ENCODE assay signal across 21 cellular contexts in genomic region chr17:3957735-3958134, GRCh38. TPM values are rescaled to one million over a fixed set of nuclear protein-coding genes. Genes with fewer than 3 reads are reported as not detected.
DNase-seq lines count a peak whose midpoint lies in the region; ATAC-seq, FAIRE-seq and TF ChIP-seq lines count a peak whose summit lies in the region.
"Had no signal": no experiment of that assay in that cellular context is flagged by ENCODE, and none has a peak within 500 bp of the region (broad histone marks: within the 10 kb centered on the region; RNA-seq: fewer than 3 reads in every experiment).

No MANE protein-coding gene starts in this region.

- no peak overlapping the region for H3K4me2 ChIP-seq in H1 (ENCODE audit: insufficient read depth in 1 of 2, low read depth in 2 of 2, low read length in 2 of 2)

- H4K8ac ChIP-seq in H1 (ENCODE audit: extremely low read depth, insufficient read depth, low read length) = 0 out of 2 replicates have a peak overlapping the region, but pooled peaks have one; percentile 73

- TF ChIP-seq RAD21 in H1 (IDR thresholded peaks at IDR 0.05 in 1 of 2, conservative IDR thresholded peaks at IDR 0.05 in 1 of 2; ENCODE audit: low read depth in 2 of 2, low read length in 2 of 2) = no peak

- H2BK15ac ChIP-seq in H1 (ENCODE audit: low read length) = no peak overlapping the region

- ATAC-seq in natural killer cell = no peak
- ATAC-seq in natural killer cell treated with Interleukin-12 subunit alpha and Interleukin-12 subunit beta and Interleukin-15 and Interleukin-18, amount 100 ng/mL, for 72 hours = no peak
- no peak for ATAC-seq in T-helper 17 cell
- ATAC-seq in HG02938 (IDR thresholded peaks at IDR 0.05; ENCODE audit: unreplicated experiment) = no peak
- ATAC-seq: HCT116, heart left ventricle, pancreas, PC-3, right lobe of liver had no signal

- H3K56ac ChIP-seq in H1 (replicated peaks; ENCODE audit: insufficient read length, low read depth, low read length) = no peak overlapping the region

- H3K27ac Mint-ChIP-seq in natural killer cell (peak overlapping the region; percentile 60 to 81), T-helper 17 cell (peak overlapping the region; percentile 74)
- peak overlapping the region in 1 of 2 donors; percentile 83 for H3K27ac Mint-ChIP-seq in natural killer cell treated with Interleukin-12 subunit alpha and Interleukin-12 subunit beta and Interleukin-15 and Interleukin-18, amount 100 ng/mL, for 72 hours

- H2BK12ac ChIP-seq in H1 (ENCODE audit: low read depth, low read length) = 0 out of 2 replicates have a peak overlapping the region, but pooled peaks have one; percentile 95

- no peak overlapping the region for H4K5ac ChIP-seq in H1 (ENCODE audit: insufficient read length, low read depth, low read length)

- no peak overlapping the region for H3K14ac ChIP-seq in H1 (ENCODE audit: insufficient read length)

- H2BK120ac ChIP-seq in H1 (replicated peaks; ENCODE audit: low read depth, low read length) = no peak overlapping the region

- H2AFZ ChIP-seq in H1 (ENCODE audit: low read length) = no peak overlapping the region

- H3K4ac ChIP-seq in H1 (replicated peaks; ENCODE audit: insufficient read length, low read depth, low read length) = no peak overlapping the region

- no peak for TF ChIP-seq POLR2A in H1 (IDR thresholded peaks at IDR 0.05; ENCODE audit: control extremely low read depth in 1 of 2, low read depth in 2 of 2, low read length in 2 of 2)

- H3K27ac ChIP-seq in H1 (ENCODE audit: low read depth, low read length) = no peak overlapping the region
- H3K27ac ChIP-seq: cardiac muscle cell, heart left ventricle, pancreas, right lobe of liver, SJSA1 had no signal

- H3K79me1 ChIP-seq in H1 (ENCODE audit: low read depth, low read length) = no peaks in the 10 kb centered on the region; the same call in none of the 2 replicates

- H3K4me3 ChIP-seq in H1 (ENCODE audit: extremely low read depth in 1 of 4, insufficient read depth in 2 of 4, low read depth in 3 of 4, low read length in 4 of 4) = no peak overlapping the region
- H3K4me3 ChIP-seq: cardiac muscle cell, heart left ventricle, pancreas, right lobe of liver, SJSA1 had no signal

- no peak overlapping the region for H4K91ac ChIP-seq in H1 (replicated peaks; ENCODE audit: insufficient read length, low read length)

- no peak for FAIRE-seq in H1 (lab: Jason Lieb, UNC)
- FAIRE-seq: pancreas had no signal

- H3K4me1 Mint-ChIP-seq in natural killer cell = peaks cover 48 to 70% of the 10 kb centered on the region in 2 donors
- H3K4me1 Mint-ChIP-seq in natural killer cell treated with Interleukin-12 subunit alpha and Interleukin-12 subunit beta and Interleukin-15 and Interleukin-18, amount 100 ng/mL, for 72 hours (ENCODE audit: low read depth in 2 of 2) = peaks cover 46 to 48% of the 10 kb centered on the region in 2 donors
- peaks cover 48% of the 10 kb centered on the region for H3K4me1 Mint-ChIP-seq in T-helper 17 cell

- H3K27me3 Mint-ChIP-seq in natural killer cell (ENCODE audit: low read depth in 2 of 2) (no peaks in the 10 kb centered on the region), T-helper 17 cell (no peaks in the 10 kb centered on the region)
- H3K27me3 Mint-ChIP-seq in natural killer cell treated with Interleukin-12 subunit alpha and Interleukin-12 subunit beta and Interleukin-15 and Interleukin-18, amount 100 ng/mL, for 72 hours = no peaks in the 10 kb centered on the region

- H2BK20ac ChIP-seq in H1 (ENCODE audit: low read length) = peak overlapping the region; percentile 61; the same call in 1 of the 2 replicates

- no peaks in the 10 kb centered on the region for H3K36me3 ChIP-seq in H1 (ENCODE audit: control insufficient read depth in 2 of 4, insufficient read depth in 4 of 4, low read length in 3 of 4)
- H3K36me3 ChIP-seq: cardiac muscle cell, heart left ventricle, pancreas, right lobe of liver, SJSA1 had no signal

- no peaks in the 10 kb centered on the region for H3K9me3 ChIP-seq in T-helper 17 cell (ENCODE audit: control insufficient read depth, low read length, poor library complexity, severe bottlenecking)
- no peaks in the 10 kb centered on the region for H3K9me3 ChIP-seq in H1 (ENCODE audit: insufficient read depth in 2 of 2, low read depth in 1 of 2, low read length in 1 of 2)
- H3K9me3 ChIP-seq: heart left ventricle, pancreas, right lobe of liver, SJSA1 had no signal

- no peaks in the 10 kb centered on the region for H3K23me2 ChIP-seq in H1 (ENCODE audit: low read depth, low read length)

- no peak for DNase-seq in natural killer cell
- no peak for DNase-seq in natural killer cell treated with Interleukin-12 subunit alpha and Interleukin-12 subunit beta and Interleukin-15 and Interleukin-18, amount 100 ng/mL, for 72 hours (ENCODE audit: low spot score)
- DNase-seq in T-helper 17 cell = no peak
- DNase-seq in H1 (ENCODE audit: low read depth in 1 of 2, low spot score in 2 of 2) = no peak
- DNase-seq in nucleus accumbens (lab: John Stamatoyannopoulos, UW) = no peak
- no peak for DNase-seq in stimulated activated CD4-positive, alpha-beta T cell treated with anti-CD3 and anti-CD28 coated beads, Interleukin-12 subunit alpha, Interleukin-12 subunit beta, amount 100 ng/mL, for 4 hours
- no peak for DNase-seq in cortex of kidney (lab: John Stamatoyannopoulos, UW)
- DNase-seq: activated CD4-positive, alpha-beta T cell treated with anti-CD3 and anti-CD28 coated beads for 1 hour; activated CD8-positive, alpha-beta memory T cell treated with anti-CD3 and anti-CD28 coated beads, Interleukin-2, amount 50 U/mL, for 4 hours; COR-L47; heart left ventricle; NCI-H526; pancreas; PC-3; right lobe of liver; T-helper 9 cell had no signal

- TF ChIP-seq CTCF in natural killer cell (IDR thresholded peaks at IDR 0.05) = no peak
- TF ChIP-seq CTCF in H1 (IDR thresholded peaks at IDR 0.05; ENCODE audit: control extremely low read depth in 1 of 3, insufficient read depth in 1 of 3, low read depth in 1 of 3, low read length in 3 of 3) = no peak

- H3K79me2 ChIP-seq in H1 (ENCODE audit: control insufficient read depth in 1 of 2, insufficient read depth in 2 of 2, low read length in 2 of 2) = no peaks in the 10 kb centered on the region

- WGBS in H1 (ENCODE audit: extremely low coverage in 1 of 2, insufficient coverage in 1 of 2, insufficient read length in 1 of 2, insufficient replicate concordance in 2 of 2, low coverage in 1 of 2, low lambda C conversion rate in 2 of 2, missing lambda C conversion rate in 1 of 2), 2 experiments = 92% methylated on average over 9 of the region's 9 CpGs; no CpG with 5 or more reads in 1 of the 2 experiments

- peaks cover 0 to 7% of the 10 kb centered on the region in 2 experiments for H4K20me1 ChIP-seq in H1 (replicated peaks in 1 of 2; ENCODE audit: control insufficient read depth in 1 of 2, insufficient read depth in 2 of 2, low read length in 2 of 2)

- H3K36me3 Mint-ChIP-seq in natural killer cell = no peaks in the 10 kb centered on the region
- no peaks in the 10 kb centered on the region for H3K36me3 Mint-ChIP-seq in natural killer cell treated with Interleukin-12 subunit alpha and Interleukin-12 subunit beta and Interleukin-15 and Interleukin-18, amount 100 ng/mL, for 72 hours
- no peaks in the 10 kb centered on the region for H3K36me3 Mint-ChIP-seq in T-helper 17 cell (ENCODE audit: low read depth)

- POLR2A ChIA-PET in H1 (lab: Charles Lee; ENCODE audit: partially characterized antibody) = interaction anchor here (0.7 kb wide), 1 partner anchor 116 kb away, joined by 3 read pairs; no protein-coding TSS in a partner anchor

- H2BK5ac ChIP-seq in H1 (ENCODE audit: low read depth, low read length) = no peak overlapping the region

- no peak overlapping the region for H3K18ac ChIP-seq in H1 (ENCODE audit: extremely low read depth, low read length)

- H3K4me3 Mint-ChIP-seq in natural killer cell (no peak overlapping the region), T-helper 17 cell (no peak overlapping the region)
- H3K4me3 Mint-ChIP-seq in natural killer cell treated with Interleukin-12 subunit alpha and Interleukin-12 subunit beta and Interleukin-15 and Interleukin-18, amount 100 ng/mL, for 72 hours = no peak overlapping the region

- no peak overlapping the region for H3K9ac ChIP-seq in H1 (replicated peaks in 1 of 4; ENCODE audit: extremely low read depth in 1 of 4, low read depth in 3 of 4, low read length in 3 of 4)

- H3K23ac ChIP-seq in H1 (ENCODE audit: insufficient read length) = no peak overlapping the region

- H3K27me3 ChIP-seq in H1 (replicated peaks in 1 of 4; ENCODE audit: control insufficient read depth in 3 of 4, extremely low read depth in 1 of 4, insufficient read depth in 3 of 4, low read length in 3 of 4) = peaks cover 0 to 5% (median 2%) of the 10 kb centered on the region in 4 experiments; a peak in 4 of 7 replicates
- H3K27me3 ChIP-seq: pancreas, right lobe of liver, SJSA1 had no signal

- H3K4me1 ChIP-seq in H1 (replicated peaks in 1 of 4; ENCODE audit: control insufficient read depth in 3 of 4, insufficient read depth in 4 of 4, low read length in 3 of 4) = peaks cover 0 to 45% (median 22%) of the 10 kb centered on the region in 4 experiments; a peak in 6 of 7 replicates
- H3K4me1 ChIP-seq: right lobe of liver had no signal

- no peaks in the 10 kb centered on the region for H3K9me3 Mint-ChIP-seq in natural killer cell
- no peaks in the 10 kb centered on the region for H3K9me3 Mint-ChIP-seq in natural killer cell treated with Interleukin-12 subunit alpha and Interleukin-12 subunit beta and Interleukin-15 and Interleukin-18, amount 100 ng/mL, for 72 hours

- TF ChIP-seq EP300 in H1 (IDR thresholded peaks at IDR 0.05; ENCODE audit: borderline replicate concordance in 1 of 2, low read depth in 2 of 2, low read length in 2 of 2) = no peak

- intact Hi-C loops in natural killer cell (cut with micrococcal nuclease) = no loop called here

- no peak overlapping the region for H2AK5ac ChIP-seq in H1 (ENCODE audit: low read depth, low read length)

- CTCF ChIA-PET in H1 (lab: Charles Lee; ENCODE audit: partially characterized antibody) = interaction anchor here (0.9 to 2.1 kb wide), 8 partner anchors 9 to 131 kb away, joined by 3 to 6 read pairs (median 3); no protein-coding TSS in a partner anchor

RNA-seq across cellular contexts. Expression of gene ATP2A3, which starts 6.5 kb away (rescaled TPM):
- 100 to 1,000 TPM; 326 to 397 (median 377) TPM for total RNA-seq in natural killer cell
- 100 to 1,000 TPM; 125 to 234 TPM for total RNA-seq in natural killer cell treated with Interleukin-12 subunit alpha and Interleukin-12 subunit beta and Interleukin-15 and Interleukin-18, amount 100 ng/mL, for 72 hours
- total RNA-seq in T-helper 17 cell = 100 to 1,000 TPM; 279 to 298 TPM
- total RNA-seq in H1 (2021; fragmentation: NEBNext Ultra II Directional; extraction: Animal tissue kit (Norgen Biotek cat#: 25700)) = 32.0 and 32.5 TPM in 2 replicates
- polyA plus RNA-seq in H1 (2011; rRNA removed) = 18.4 and 28.7 TPM in 2 replicates
- polyA plus RNA-seq in H1 (2011; cell fraction: cytosol; rRNA removed) = 17.3 TPM
- polyA plus RNA-seq in H1 (2011; cell fraction: nucleus; rRNA removed) = 53.0 TPM
- polyA plus RNA-seq in H1 (2012, experiment 1 of 2) = 15.4 to 27.6 TPM (median 23.1 TPM) in 4 replicates
- polyA plus RNA-seq in H1 (2012, experiment 2 of 2) = 16.2 TPM
- polyA plus RNA-seq in H1 (2013, experiment 1 of 2) = 40.2 TPM
- polyA plus RNA-seq in H1 (2013, experiment 2 of 2) = 37.1 TPM
- 12.7 and 14.2 TPM in 2 replicates for polyA minus RNA-seq in H1 (2011; rRNA and poly(A)+ RNA removed)
- polyA minus RNA-seq in H1 (2011; cell fraction: cytosol; rRNA and poly(A)+ RNA removed) = 13.9 TPM
- 22.1 TPM for polyA minus RNA-seq in H1 (2011; cell fraction: nucleus; rRNA and poly(A)+ RNA removed)

RNA-seq across cellular contexts. Expression of gene P2RX1, which starts 41.5 kb away (rescaled TPM):
- 10 to 100 TPM in 2 of 3 donors, 1 to 10 TPM in 1; 2.3 to 15.3 (median 13.4) TPM for total RNA-seq in natural killer cell
- total RNA-seq in natural killer cell treated with Interleukin-12 subunit alpha and Interleukin-12 subunit beta and Interleukin-15 and Interleukin-18, amount 100 ng/mL, for 72 hours = 1 to 10 TPM; 3.9 TPM
- total RNA-seq in T-helper 17 cell = 10 to 100 TPM in 1 of 2 donors, 1 to 10 TPM in 1; 4.2 to 15.0 TPM
- total RNA-seq in H1 (2021; fragmentation: NEBNext Ultra II Directional; extraction: Animal tissue kit (Norgen Biotek cat#: 25700)) = 0.19 and 0.45 TPM in 2 replicates
- 1.1 and 1.6 TPM in 2 replicates for polyA plus RNA-seq in H1 (2011; rRNA removed)
- polyA plus RNA-seq in H1 (2011; cell fraction: cytosol; rRNA removed) = 1.2 TPM
- polyA plus RNA-seq in H1 (2011; cell fraction: nucleus; rRNA removed) = 4.8 TPM
- 0.48 to 1.1 TPM (median 0.83 TPM) in 4 replicates for polyA plus RNA-seq in H1 (2012, experiment 1 of 2)
- 0.29 TPM for polyA plus RNA-seq in H1 (2012, experiment 2 of 2)
- 0.83 TPM for polyA plus RNA-seq in H1 (2013, experiment 1 of 2)
- polyA plus RNA-seq in H1 (2013, experiment 2 of 2) = 0.64 TPM
- 0.51 and 1.0 TPM in 2 replicates for polyA minus RNA-seq in H1 (2011; rRNA and poly(A)+ RNA removed)
- polyA minus RNA-seq in H1 (2011; cell fraction: cytosol; rRNA and poly(A)+ RNA removed) = 0.66 TPM
- polyA minus RNA-seq in H1 (2011; cell fraction: nucleus; rRNA and poly(A)+ RNA removed) = 1.1 TPM
- total RNA-seq: PC-3 had no signal
- polyA plus RNA-seq: fibroblast of lung had no signal
